8 cellular contexts compared by ENCODE assay signal in genomic region chr5:132389453-132390286, GRCh38. TPM values are rescaled to one million over a fixed set of nuclear protein-coding genes. Genes with fewer than 3 reads are reported as not detected.
DNase-seq lines count a peak whose midpoint lies in the region; ATAC-seq, FAIRE-seq and TF ChIP-seq lines count a peak whose summit lies in the region.

No MANE protein-coding gene starts in this region.

- H3K4me3 ChIP-seq in trophoblast cell (ENCODE audit: low read depth, low read length), result no peak overlapping the region

- no peak overlapping the region for H3K4me2 ChIP-seq in trophoblast cell (ENCODE audit: low read length)

- peak overlapping the region; percentile 62 for H3K18ac ChIP-seq in trophoblast cell (ENCODE audit: low read length)

- H3K79me2 ChIP-seq in trophoblast cell (ENCODE audit: control insufficient read depth, insufficient read depth, low read length, poor library complexity), result no peaks in the 10 kb centered on the region

- ATAC-seq in HG03196 (IDR thresholded peaks at IDR 0.05; ENCODE audit: unreplicated experiment), result no peak

- H3K14ac ChIP-seq in trophoblast cell (ENCODE audit: low read length), result peak overlapping the region; percentile 68

- H2BK120ac ChIP-seq in trophoblast cell (ENCODE audit: insufficient read depth, low read length, poor library complexity), result peak overlapping the region; percentile 3

- peaks cover 24 to 29% of the 10 kb centered on the region in 2 experiments for H3K4me1 ChIP-seq in trophoblast cell (ENCODE audit: control insufficient read depth in 1 of 2, insufficient read depth in 2 of 2, low read length in 2 of 2)

- no CpG with 5 or more reads among the region's 11 CpGs for WGBS in trophoblast cell (ENCODE audit: extremely low coverage, insufficient coverage, insufficient read length)

- H2BK12ac ChIP-seq in trophoblast cell (ENCODE audit: low read length), result peak overlapping the region; percentile 70

- no peak overlapping the region for H3K9ac ChIP-seq in trophoblast cell (ENCODE audit: low read length)

- no peaks in the 10 kb centered on the region for H3K27me3 ChIP-seq in trophoblast cell (ENCODE audit: insufficient read depth, low read length)

- DNase-seq in COLO668 (lab: John Stamatoyannopoulos, UW; ENCODE audit: unreplicated experiment) (peak; percentile 8), NCI-H226 (peak; percentile 100), dermis blood vessel endothelial cell (peak; percentile 91), trophoblast cell (peak; percentile 98 to 99), NCI-H2081 (lab: John Stamatoyannopoulos, UW) (no peak), GM12891 (ENCODE audit: insufficient read length, low spot score) (no peak), NCI-H1694 (lab: John Stamatoyannopoulos, UW) (no peak)

- no peak overlapping the region for H2AFZ ChIP-seq in trophoblast cell (ENCODE audit: insufficient read depth, low read length, poor library complexity)

- no peak for TF ChIP-seq POLR2A in GM12891 (IDR thresholded peaks at IDR 0.05; ENCODE audit: low read depth, low read length)

- no peak overlapping the region for H3K4ac ChIP-seq in trophoblast cell (ENCODE audit: low read depth, low read length)

- FAIRE-seq in GM12891 (lab: Jason Lieb, UNC), result no peak

- no peak overlapping the region for H4K8ac ChIP-seq in trophoblast cell (ENCODE audit: low read depth, low read length)

- peaks cover 18% of the 10 kb centered on the region for H3K79me1 ChIP-seq in trophoblast cell (ENCODE audit: low read length)

- H3K27ac ChIP-seq in trophoblast cell (ENCODE audit: low read depth, low read length), result peak overlapping the region; percentile 84

- no peak overlapping the region for H4K12ac ChIP-seq in trophoblast cell (ENCODE audit: low read depth, low read length)

- peak overlapping the region; percentile 52 for H2BK5ac ChIP-seq in trophoblast cell (ENCODE audit: low read depth, low read length, poor library complexity)

- no peak overlapping the region for H2AK5ac ChIP-seq in trophoblast cell (ENCODE audit: low read length)

- peaks cover 9 to 12% of the 10 kb centered on the region in 2 experiments for H3K36me3 ChIP-seq in trophoblast cell (ENCODE audit: control insufficient read depth in 1 of 2, insufficient read depth in 2 of 2, low read length in 2 of 2)

- peak overlapping the region; percentile 44 for H4K91ac ChIP-seq in trophoblast cell (ENCODE audit: low read depth, low read length)

- no peak overlapping the region for H3K23ac ChIP-seq in trophoblast cell (ENCODE audit: low read length)

- no peaks in the 10 kb centered on the region for H3K9me3 ChIP-seq in trophoblast cell (ENCODE audit: insufficient read depth, low read depth, low read length)

TF ChIP-seq in GM12891, 5 proteins besides CTCF, POLR2A, EP300 and RAD21:
- no peak for TF ChIP-seq TAF1 (IDR thresholded peaks at IDR 0.05; ENCODE audit: low read depth, low read length)
TF ChIP-seq in GM12891: peak in this region for 0.

RNA-seq across cellular contexts. Expression of gene SLC22A5, which starts 20.2 kb away (rescaled TPM):
- 3.8 and 4.8 TPM in 2 replicates for total RNA-seq in dermis blood vessel endothelial cell
- polyA plus RNA-seq in trophoblast cell (2013), result 6.1 and 6.6 TPM in 2 replicates
- polyA plus RNA-seq in GM12891 (2012; ENCODE audit: low read depth, missing spikeins), result 0.33 TPM

Comparison
In these comparisons a context has a peak if more than half of its experiments do, and no peak if none do; other contexts are left out.
1. DNase-seq: peak in COLO668 (single experiment), NCI-H226 (single experiment), dermis blood vessel endothelial cell (single experiment) and trophoblast cell (2 of 2); none in NCI-H2081 (0 of 2), GM12891 (single experiment) and NCI-H1694 (single experiment).